Comparison of ENCODE assay signal across 1 cellular context in the genomic region with DNA sequence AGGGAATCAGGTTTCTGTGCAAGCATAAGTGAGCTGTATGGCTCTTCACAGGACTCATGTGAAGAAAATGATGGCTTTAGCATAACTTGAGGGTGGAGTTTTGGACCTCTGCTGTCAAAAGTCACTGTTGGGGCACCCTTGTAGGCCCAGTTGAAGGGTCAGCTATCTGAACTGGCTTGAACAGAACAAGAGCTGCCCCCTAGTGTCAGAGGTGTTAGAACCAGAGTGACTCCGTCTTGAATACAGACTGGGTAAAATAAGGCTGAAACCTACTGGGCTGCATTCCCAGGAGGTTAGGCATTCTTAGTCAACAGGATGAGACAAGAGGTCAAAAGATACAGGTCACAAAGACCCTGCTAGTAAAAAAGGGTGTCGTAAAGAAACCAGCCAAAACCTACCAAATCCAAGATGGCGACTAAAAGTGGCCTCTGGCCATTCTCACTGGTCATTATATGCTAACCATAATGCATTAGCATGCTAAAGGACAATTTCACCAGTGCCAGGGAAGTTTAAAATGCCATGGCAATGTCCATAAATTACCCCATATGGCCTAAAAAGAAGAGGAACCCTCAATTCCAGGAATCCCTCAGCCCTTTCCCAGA.
TF ChIP-seq lines count a peak whose summit lies in the region.

No MANE protein-coding gene starts in this region.

TF ChIP-seq in GM23338, 12 proteins besides CTCF, POLR2A, EP300 and RAD21:
- TF ChIP-seq, protein P1, sequence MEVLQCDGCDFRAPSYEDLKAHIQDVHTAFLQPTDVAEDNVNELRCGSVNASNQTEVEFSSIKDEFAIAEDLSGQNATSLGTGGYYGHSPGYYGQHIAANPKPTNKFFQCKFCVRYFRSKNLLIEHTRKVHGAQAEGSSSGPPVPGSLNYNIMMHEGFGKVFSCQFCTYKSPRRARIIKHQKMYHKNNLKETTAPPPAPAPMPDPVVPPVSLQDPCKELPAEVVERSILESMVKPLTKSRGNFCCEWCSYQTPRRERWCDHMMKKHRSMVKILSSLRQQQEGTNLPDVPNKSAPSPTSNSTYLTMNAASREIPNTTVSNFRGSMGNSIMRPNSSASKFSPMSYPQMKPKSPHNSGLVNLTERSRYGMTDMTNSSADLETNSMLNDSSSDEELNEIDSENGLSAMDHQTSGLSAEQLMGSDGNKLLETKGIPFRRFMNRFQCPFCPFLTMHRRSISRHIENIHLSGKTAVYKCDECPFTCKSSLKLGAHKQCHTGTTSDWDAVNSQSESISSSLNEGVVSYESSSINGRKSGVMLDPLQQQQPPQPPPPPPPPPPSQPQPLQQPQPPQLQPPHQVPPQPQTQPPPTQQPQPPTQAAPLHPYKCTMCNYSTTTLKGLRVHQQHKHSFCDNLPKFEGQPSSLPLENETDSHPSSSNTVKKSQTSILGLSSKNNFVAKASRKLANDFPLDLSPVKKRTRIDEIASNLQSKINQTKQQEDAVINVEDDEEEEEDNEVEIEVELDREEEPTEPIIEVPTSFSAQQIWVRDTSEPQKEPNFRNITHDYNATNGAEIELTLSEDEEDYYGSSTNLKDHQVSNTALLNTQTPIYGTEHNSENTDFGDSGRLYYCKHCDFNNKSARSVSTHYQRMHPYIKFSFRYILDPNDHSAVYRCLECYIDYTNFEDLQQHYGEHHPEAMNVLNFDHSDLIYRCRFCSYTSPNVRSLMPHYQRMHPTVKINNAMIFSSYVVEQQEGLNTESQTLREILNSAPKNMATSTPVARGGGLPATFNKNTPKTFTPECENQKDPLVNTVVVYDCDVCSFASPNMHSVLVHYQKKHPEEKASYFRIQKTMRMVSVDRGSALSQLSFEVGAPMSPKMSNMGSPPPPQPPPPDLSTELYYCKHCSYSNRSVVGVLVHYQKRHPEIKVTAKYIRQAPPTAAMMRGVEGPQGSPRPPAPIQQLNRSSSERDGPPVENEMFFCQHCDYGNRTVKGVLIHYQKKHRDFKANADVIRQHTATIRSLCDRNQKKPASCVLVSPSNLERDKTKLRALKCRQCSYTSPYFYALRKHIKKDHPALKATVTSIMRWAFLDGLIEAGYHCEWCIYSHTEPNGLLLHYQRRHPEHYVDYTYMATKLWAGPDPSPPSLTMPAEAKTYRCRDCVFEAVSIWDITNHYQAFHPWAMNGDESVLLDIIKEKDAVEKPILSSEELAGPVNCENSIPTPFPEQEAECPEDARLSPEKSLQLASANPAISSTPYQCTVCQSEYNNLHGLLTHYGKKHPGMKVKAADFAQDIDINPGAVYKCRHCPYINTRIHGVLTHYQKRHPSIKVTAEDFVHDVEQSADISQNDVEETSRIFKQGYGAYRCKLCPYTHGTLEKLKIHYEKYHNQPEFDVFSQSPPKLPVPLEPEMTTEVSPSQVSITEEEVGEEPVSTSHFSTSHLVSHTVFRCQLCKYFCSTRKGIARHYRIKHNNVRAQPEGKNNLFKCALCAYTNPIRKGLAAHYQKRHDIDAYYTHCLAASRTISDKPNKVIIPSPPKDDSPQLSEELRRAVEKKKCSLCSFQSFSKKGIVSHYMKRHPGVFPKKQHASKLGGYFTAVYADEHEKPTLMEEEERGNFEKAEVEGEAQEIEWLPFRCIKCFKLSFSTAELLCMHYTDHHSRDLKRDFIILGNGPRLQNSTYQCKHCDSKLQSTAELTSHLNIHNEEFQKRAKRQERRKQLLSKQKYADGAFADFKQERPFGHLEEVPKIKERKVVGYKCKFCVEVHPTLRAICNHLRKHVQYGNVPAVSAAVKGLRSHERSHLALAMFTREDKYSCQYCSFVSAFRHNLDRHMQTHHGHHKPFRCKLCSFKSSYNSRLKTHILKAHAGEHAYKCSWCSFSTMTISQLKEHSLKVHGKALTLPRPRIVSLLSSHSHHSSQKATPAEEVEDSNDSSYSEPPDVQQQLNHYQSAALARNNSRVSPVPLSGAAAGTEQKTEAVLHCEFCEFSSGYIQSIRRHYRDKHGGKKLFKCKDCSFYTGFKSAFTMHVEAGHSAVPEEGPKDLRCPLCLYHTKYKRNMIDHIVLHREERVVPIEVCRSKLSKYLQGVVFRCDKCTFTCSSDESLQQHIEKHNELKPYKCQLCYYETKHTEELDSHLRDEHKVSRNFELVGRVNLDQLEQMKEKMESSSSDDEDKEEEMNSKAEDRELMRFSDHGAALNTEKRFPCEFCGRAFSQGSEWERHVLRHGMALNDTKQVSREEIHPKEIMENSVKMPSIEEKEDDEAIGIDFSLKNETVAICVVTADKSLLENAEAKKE (CRISPR knock-in tag; IDR thresholded peaks at IDR 0.05), result no peak
- TF ChIP-seq JUNB (IDR thresholded peaks at IDR 0.05; ENCODE audit: unreplicated experiment) (no peak), EZH2phosphoT487 (IDR thresholded peaks at IDR 0.05; ENCODE audit: unreplicated experiment) (no peak), ZNF331 (CRISPR knock-in tag; IDR thresholded peaks at IDR 0.05; ENCODE audit: low read depth) (no peak), STAT1 (IDR thresholded peaks at IDR 0.05; ENCODE audit: unreplicated experiment) (no peak), CREB1 (CRISPR knock-in tag; IDR thresholded peaks at IDR 0.05; ENCODE audit: low read depth) (no peak), POLR2AphosphoS5 (IDR thresholded peaks at IDR 0.05; ENCODE audit: low read depth) (no peak), ETS1 (IDR thresholded peaks at IDR 0.05) (no peak), EZH2 (IDR thresholded peaks at IDR 0.05; ENCODE audit: low read depth, unreplicated experiment) (no peak), NANOG (IDR thresholded peaks at IDR 0.05; ENCODE audit: borderline replicate concordance) (no peak), REST (IDR thresholded peaks at IDR 0.05; ENCODE audit: unreplicated experiment) (no peak), ZNF114 (CRISPR knock-in tag; IDR thresholded peaks at IDR 0.05) (no peak)
